In the genomic region with DNA sequence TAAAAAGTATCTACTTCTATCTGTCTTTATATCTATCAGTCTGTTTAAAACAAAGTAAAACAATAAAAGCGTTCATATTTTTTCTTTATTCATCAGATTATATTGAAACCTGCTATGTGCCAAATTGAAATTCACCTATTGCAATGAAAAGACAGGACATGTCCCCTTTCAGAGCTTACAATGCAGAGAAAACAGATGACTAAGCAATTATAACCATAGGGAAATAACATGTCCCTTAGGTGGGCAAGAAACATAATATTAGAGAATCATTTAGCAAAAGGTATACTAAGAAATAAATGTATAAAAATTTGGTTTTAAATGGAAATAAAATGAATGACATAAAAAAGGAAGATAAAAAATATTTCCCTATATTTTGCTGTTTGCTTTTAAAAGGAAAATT, we compare ENCODE assay signal across 28 cellular contexts.
"Had no signal": no experiment of that assay in that cellular context is flagged by ENCODE, and none has a peak within 500 bp of the region (broad histone marks: within the 10 kb centered on the region; RNA-seq: fewer than 3 reads in every experiment).

No MANE protein-coding gene starts in this region.

- H3K36me3 ChIP-seq: neural progenitor cell, ovary, spleen, suprapubic skin, tibial artery, transverse colon, upper lobe of right lung, uterus had no signal

- H3K4me2 ChIP-seq: neural progenitor cell, smooth muscle cell had no signal

- DNase-seq: natural killer cell; occipital lobe; ovary; posterior cingulate gyrus; psoas muscle; right cardiac atrium; spleen; stimulated activated CD4-positive, alpha-beta T cell treated with anti-CD3 and anti-CD28 coated beads, Interleukin-12 subunit alpha, Interleukin-12 subunit beta, amount 100 ng/mL, for 4 hours; stimulated activated CD4-positive, alpha-beta T cell treated with anti-CD3 and anti-CD28 coated beads, Interleukin-1b, Interleukin-23, amount 100 ng/mL, for 48 hours; stimulated activated CD4-positive, alpha-beta T cell treated with anti-CD3 and anti-CD28 coated beads, Interleukin-4, amount 100 ng/mL, for 1 hour; stimulated activated CD4-positive, alpha-beta T cell treated with anti-CD3 and anti-CD28 coated beads, Interleukin-4, amount 100 ng/mL, for 4 hours; stimulated activated CD8-positive, alpha-beta memory T cell treated with anti-CD3 and anti-CD28 coated beads, Interleukin-4, amount 100 ng/mL, for 48 hours; stimulated activated naive CD4-positive, alpha-beta T cell; stimulated activated naive CD8-positive, alpha-beta T cell treated with anti-CD3 and anti-CD28 coated beads, Interleukin-15, amount 100 ng/mL, for 72 hours; stimulated activated naive CD8-positive, alpha-beta T cell treated with anti-CD3 and anti-CD28 coated beads, Interleukin-15, Interleukin-2, amounts not matched to agents 100 U/mL and 50 U/mL, for 24 hours; substantia nigra; testis; tibial artery; transverse colon; upper lobe of right lung; uterus had no signal

- H3K9me3 ChIP-seq: ovary, psoas muscle, suprapubic skin, testis, transverse colon, upper lobe of right lung, uterus had no signal

- ATAC-seq: natural killer cell; psoas muscle; right cardiac atrium; sciatic nerve; stimulated activated memory B cell treated with anti-CD40 and anti-IgM and Interleukin-4, amounts not matched to agents 10 μg/mL and 1 μg/mL and 100 μg/mL, for 72 hours; stimulated activated naive CD8-positive, alpha-beta T cell treated with anti-CD3 and anti-CD28 coated beads, Interleukin-15, amount 100 ng/mL, for 72 hours; stimulated activated naive CD8-positive, alpha-beta T cell treated with anti-CD3 and anti-CD28 coated beads, Interleukin-15, Interleukin-2, amounts not matched to agents 100 U/mL and 50 U/mL, for 24 hours; upper lobe of right lung had no signal

- H3K4me3 ChIP-seq: neural progenitor cell, ovary, psoas muscle, skin epidermis, smooth muscle cell, spleen, suprapubic skin, testis, tibial artery, transverse colon, upper lobe of right lung, uterus had no signal

- H3K4me1 ChIP-seq: neural progenitor cell, parathyroid adenoma, psoas muscle, spleen, suprapubic skin, testis, tibial artery, transverse colon, upper lobe of right lung, uterus had no signal

- H3K79me2 ChIP-seq: parathyroid adenoma had no signal

- H2AFZ ChIP-seq: neural progenitor cell, parathyroid adenoma had no signal

- H3K27me3 ChIP-seq: neural progenitor cell, ovary, spleen, suprapubic skin, testis, tibial artery, transverse colon, upper lobe of right lung, uterus had no signal

- H3K9ac ChIP-seq: neural progenitor cell, parathyroid adenoma had no signal

- H3K27ac ChIP-seq: neural progenitor cell, ovary, parathyroid adenoma, psoas muscle, skin epidermis, spleen, suprapubic skin, testis, tibial artery, transverse colon, upper lobe of right lung, uterus had no signal
